In genomic region chr12:120528861-120529525, GRCh38 we compare ENCODE assay signal across 8 cellular contexts. TPM values are rescaled to one million over a fixed set of nuclear protein-coding genes. Genes with fewer than 3 reads are reported as not detected.
A peak's percentile ranks its signal among the peaks of the same experiment; 100 is the strongest.
DNase-seq lines count a peak whose midpoint lies in the region; ATAC-seq and TF ChIP-seq lines count a peak whose summit lies in the region.

A gene with protein sequence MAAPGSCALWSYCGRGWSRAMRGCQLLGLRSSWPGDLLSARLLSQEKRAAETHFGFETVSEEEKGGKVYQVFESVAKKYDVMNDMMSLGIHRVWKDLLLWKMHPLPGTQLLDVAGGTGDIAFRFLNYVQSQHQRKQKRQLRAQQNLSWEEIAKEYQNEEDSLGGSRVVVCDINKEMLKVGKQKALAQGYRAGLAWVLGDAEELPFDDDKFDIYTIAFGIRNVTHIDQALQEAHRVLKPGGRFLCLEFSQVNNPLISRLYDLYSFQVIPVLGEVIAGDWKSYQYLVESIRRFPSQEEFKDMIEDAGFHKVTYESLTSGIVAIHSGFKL (minus strand): TSS chr12:120529158. CDS start chr12:120529141, 17 bp downstream.

- 0 to 1% methylated on average over 38 of the region's 38 CpGs for WGBS in lung, 2 donors

- no peak for TF ChIP-seq CTCF in lung (IDR thresholded peaks at IDR 0.05; ENCODE audit: control extremely low read depth, extremely low read depth)

- H3K4me1 ChIP-seq in lung (ENCODE audit: control insufficient read depth in 2 of 2, insufficient read depth in 2 of 2, low read length in 2 of 2): peaks cover 0 to 2% of the 10 kb centered on the region in 2 donors

- no peaks in the 10 kb centered on the region for H3K27me3 ChIP-seq in lung (ENCODE audit: control insufficient read depth, insufficient read depth)

- peak within 1 kb of the TSS; percentile 92 for H3K4me3 ChIP-seq in lung

- H3K9me3 ChIP-seq in lung (ENCODE audit: control insufficient read depth in 2 of 2, insufficient read depth in 1 of 2, low read length in 1 of 2): no peaks in the 10 kb centered on the region

- DNase-seq in C1 segment of cervical spinal cord (lab: John Stamatoyannopoulos, UW): peak; percentile 55 to 90 (median 85)
- peak; percentile 96 for DNase-seq in NCI-H82 (lab: John Stamatoyannopoulos, UW)
- peak; percentile 92 for DNase-seq in activated CD8-positive, alpha-beta memory T cell treated with anti-CD3 and anti-CD28 coated beads for 24 hours
- peak; percentile 81 for DNase-seq in effector CD4-positive, alpha-beta T cell
- peak; percentile 91 for DNase-seq in lung (ENCODE audit: low spot score)
- DNase-seq in stimulated activated CD4-positive, alpha-beta T cell treated with anti-CD3 and anti-CD28 coated beads, TNF-alpha, amount 100 ng/mL, for 4 hours (ENCODE audit: low read depth in 3 of 3): peak; percentile 65 to 70 (median 70)

- peaks cover 0 to 1% of the 10 kb centered on the region in 2 donors for H3K36me3 ChIP-seq in lung (ENCODE audit: control insufficient read depth in 2 of 2, insufficient read depth in 2 of 2, low read length in 2 of 2)

- ATAC-seq in GM19351 (IDR thresholded peaks at IDR 0.05; ENCODE audit: unreplicated experiment) (peak; percentile 67), HG03558 (IDR thresholded peaks at IDR 0.05; ENCODE audit: extremely low read depth, unreplicated experiment) (peak; percentile 64), lung (ENCODE audit: insufficient read depth, low FRiP score) (peak; percentile 92)

- H3K27ac ChIP-seq in lung (ENCODE audit: low read depth in 1 of 2, low read length in 1 of 2): peak within 1 kb of the TSS; percentile 93 to 98

RNA-seq across cellular contexts. Expression of the gene that starts here (rescaled TPM):
- total RNA-seq in lung: 10 to 100 TPM; 25.1 to 28.4 TPM
- 10 to 100 TPM; 21.1 to 23.7 TPM for polyA plus RNA-seq in lung

Comparison
In these comparisons a context has a peak if more than half of its experiments do, and no peak if none do; other contexts are left out.
1. Peak in every context shown above with its lines: DNase-seq, ATAC-seq, H3K4me3 ChIP-seq and H3K27ac ChIP-seq.